In the genomic region with DNA sequence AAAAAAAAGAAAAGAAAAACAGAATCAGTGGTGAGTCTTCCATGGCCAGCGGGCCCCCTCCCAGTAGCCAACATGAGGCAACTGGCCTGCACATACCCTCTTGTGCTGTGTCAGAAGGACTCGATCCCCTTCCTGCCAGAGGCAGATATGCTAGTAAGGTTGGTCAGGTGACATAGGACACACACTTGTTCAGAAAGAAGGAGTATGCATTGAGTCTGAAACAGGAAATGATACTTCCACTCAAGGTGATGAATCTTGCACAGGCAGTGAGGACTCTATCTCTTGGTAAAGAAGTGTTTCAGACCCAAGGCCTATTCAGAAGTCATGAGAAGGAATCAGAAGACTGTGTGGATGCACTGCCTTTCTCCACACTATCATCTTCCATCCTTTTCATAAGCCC, we compare ENCODE assay signal across 21 cellular contexts.
DNase-seq lines count a peak whose midpoint lies in the region; ATAC-seq lines count a peak whose summit lies in the region.
"Had no signal": no experiment of that assay in that cellular context is flagged by ENCODE, and none has a peak within 500 bp of the region (broad histone marks: within the 10 kb centered on the region; RNA-seq: fewer than 3 reads in every experiment).

No MANE protein-coding gene starts in this region.

- DNase-seq in OCI-M1 (lab: John Stamatoyannopoulos, UW) (peak; percentile 37), NCI-H524 (lab: John Stamatoyannopoulos, UW) (no peak), anterior cingulate cortex (lab: John Stamatoyannopoulos, UW) (no peak), NCI-H2227 treated with DMSO at 0.1 percent for 48 hours (lab: John Stamatoyannopoulos, UW) (no peak)
- DNase-seq: activated CD4-positive, alpha-beta T cell treated with anti-CD3 and anti-CD28 coated beads, Interleukin-2, amount 50 U/mL, for 1 hour; activated naive CD8-positive, alpha-beta T cell treated with anti-CD3 and anti-CD28 coated beads, Interleukin-2, amount 50 U/mL, for 24 hours; activated T-cell treated with anti-CD3 and anti-CD28 coated beads, Interleukin-2, amount 50 U/mL, for 48 hours; central memory CD4-positive, alpha-beta T cell; endodermal cell; foreskin fibroblast; lower lobe of right lung; naive thymus-derived CD8-positive, alpha-beta T cell; NCI-H1048; SJCRH30; spleen; stimulated activated naive CD4-positive, alpha-beta T cell; upper lobe of left lung had no signal

- ATAC-seq in GM18498 (IDR thresholded peaks at IDR 0.05; ENCODE audit: unreplicated experiment) (peak; percentile 79), GM19455 (IDR thresholded peaks at IDR 0.05; ENCODE audit: unreplicated experiment) (peak; percentile 71), HG03025 (IDR thresholded peaks at IDR 0.05; ENCODE audit: low FRiP score, unreplicated experiment) (peak; percentile 47), HG02840 (IDR thresholded peaks at IDR 0.05; ENCODE audit: low FRiP score, unreplicated experiment) (no peak)
- ATAC-seq: activated naive CD8-positive, alpha-beta T cell treated with anti-CD3 and anti-CD28 coated beads, Interleukin-2, amount 50 U/mL, for 24 hours; lower lobe of right lung; naive thymus-derived CD8-positive, alpha-beta T cell had no signal
